Comparison of ENCODE assay signal across 20 cellular contexts in the genomic region with DNA sequence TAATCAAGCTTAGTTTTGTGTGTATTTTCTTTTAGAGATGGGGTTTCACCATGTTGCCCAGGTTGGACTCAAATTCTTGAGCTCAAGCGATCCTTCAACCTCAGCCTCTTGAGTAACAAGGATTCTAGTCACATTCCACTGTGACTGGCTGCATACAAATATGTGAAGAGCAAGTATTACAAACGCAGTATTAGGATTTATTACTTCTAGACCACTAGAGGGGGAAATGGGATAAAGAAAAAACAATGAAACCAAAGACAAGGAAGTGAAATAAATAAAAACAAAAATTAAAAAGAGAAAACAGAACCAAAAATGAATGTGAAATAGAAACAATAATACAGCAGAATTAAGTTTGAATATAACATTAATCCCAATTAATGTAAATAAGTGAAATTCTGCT.
DNase-seq lines count a peak whose midpoint lies in the region; ATAC-seq and TF ChIP-seq lines count a peak whose summit lies in the region.
"Had no signal": no experiment of that assay in that cellular context is flagged by ENCODE, and none has a peak within 500 bp of the region (broad histone marks: within the 10 kb centered on the region; RNA-seq: fewer than 3 reads in every experiment).

No MANE protein-coding gene starts in this region.

- H3K27ac ChIP-seq in heart right ventricle: no peak overlapping the region
- no peak overlapping the region for H3K27ac ChIP-seq in right cardiac atrium (ENCODE audit: low read length)
- no peak overlapping the region for H3K27ac ChIP-seq in upper lobe of right lung
- H3K27ac ChIP-seq: BLaER1, gastrocnemius medialis, SK-N-MC had no signal

- H3K4me3 ChIP-seq in heart right ventricle (no peak overlapping the region), right cardiac atrium (ENCODE audit: low read length) (no peak overlapping the region), upper lobe of right lung (no peak overlapping the region)
- H3K4me3 ChIP-seq: BLaER1, gastrocnemius medialis, mucosa of descending colon, SK-N-MC had no signal

- H3K9me3 ChIP-seq in heart right ventricle (no peaks in the 10 kb centered on the region), right cardiac atrium (ENCODE audit: control insufficient read depth, low read length) (no peaks in the 10 kb centered on the region), upper lobe of right lung (no peaks in the 10 kb centered on the region)
- H3K9me3 ChIP-seq: BLaER1, gastrocnemius medialis had no signal

- peaks cover 54% of the 10 kb centered on the region for H3K9me3 Mint-ChIP-seq in chondrocyte (ENCODE audit: low read depth)

- H3K4me1 Mint-ChIP-seq in chondrocyte (ENCODE audit: low read depth): no peaks in the 10 kb centered on the region
- H3K4me1 Mint-ChIP-seq: IgD-negative memory B cell had no signal

- 40 to 49% methylated on average over 2 of the region's 2 CpGs for WGBS in heart right ventricle, 2 donors
- WGBS in right cardiac atrium: 31% methylated on average over 2 of the region's 2 CpGs

- no peak for ATAC-seq in heart right ventricle
- no peak for ATAC-seq in right cardiac atrium
- no peak for ATAC-seq in upper lobe of right lung
- no peak for ATAC-seq in HG03571 (IDR thresholded peaks at IDR 0.05; ENCODE audit: unreplicated experiment)
- ATAC-seq: gastrocnemius medialis; mucosa of descending colon; stimulated activated naive CD8-positive, alpha-beta T cell treated with anti-CD3 and anti-CD28 coated beads, Interleukin-15, Interleukin-2, amounts not matched to agents 100 U/mL and 50 U/mL, for 24 hours had no signal

- intact Hi-C loops in heart right ventricle (cut with DNase I): loop anchor here in 5 of 10 donors (5.0 to 10.0 kb wide), 2 partner anchors 321 to 323 kb away; no protein-coding TSS in a partner anchor
- intact Hi-C loops in right cardiac atrium (cut with DNase I): loop anchor here in 1 of 4 donors (10.0 kb wide), 1 partner anchor 321 kb away; no protein-coding TSS in a partner anchor
- intact Hi-C loops in upper lobe of right lung (cut with DNase I): no loop called here

- no peaks in the 10 kb centered on the region for H3K27me3 Mint-ChIP-seq in chondrocyte (ENCODE audit: low read depth)
- H3K27me3 Mint-ChIP-seq: activated T-cell treated with anti-CD3 and anti-CD28 coated beads, Interleukin-2, amount 50 U/mL, for 24 hours; IgD-negative memory B cell had no signal

- H3K4me3 Mint-ChIP-seq in chondrocyte (ENCODE audit: unreplicated experiment): no peak overlapping the region
- H3K4me3 Mint-ChIP-seq: activated T-cell treated with anti-CD3 and anti-CD28 coated beads, Interleukin-2, amount 50 U/mL, for 24 hours; IgD-negative memory B cell had no signal

- H3K4me1 ChIP-seq in heart right ventricle (no peaks in the 10 kb centered on the region), right cardiac atrium (ENCODE audit: control insufficient read depth, insufficient read depth, low read length) (no peaks in the 10 kb centered on the region), upper lobe of right lung (no peaks in the 10 kb centered on the region)
- H3K4me1 ChIP-seq: gastrocnemius medialis had no signal

- no peaks in the 10 kb centered on the region for H3K36me3 Mint-ChIP-seq in chondrocyte (ENCODE audit: low read depth)
- H3K36me3 Mint-ChIP-seq: IgD-negative memory B cell had no signal

- DNase-seq in heart right ventricle (no peak), right cardiac atrium (no peak), NCI-H82 treated with DMSO at 0.1 percent for 48 hours (lab: John Stamatoyannopoulos, UW; ENCODE audit: unreplicated experiment) (peak; percentile 19), chondrocyte (ENCODE audit: low spot score) (no peak), upper lobe of right lung (no peak), COLO829 (ENCODE audit: low spot score) (no peak), NCI-H1436 (lab: John Stamatoyannopoulos, UW) (no peak)
- DNase-seq: activated CD4-positive, CD25-positive, alpha-beta regulatory T cell; activated T-cell treated with anti-CD3 and anti-CD28 coated beads, Interleukin-2, amount 50 U/mL, for 24 hours; amniotic stem cell; dermis blood vessel endothelial cell; gastrocnemius medialis; GF-D8; mucosa of descending colon; retina; stimulated activated naive CD8-positive, alpha-beta T cell treated with anti-CD3 and anti-CD28 coated beads, Interleukin-15, Interleukin-2, amounts not matched to agents 100 U/mL and 50 U/mL, for 24 hours had no signal

- no peaks in the 10 kb centered on the region for H3K36me3 ChIP-seq in heart right ventricle
- H3K36me3 ChIP-seq in upper lobe of right lung: no peaks in the 10 kb centered on the region
- H3K36me3 ChIP-seq: BLaER1, gastrocnemius medialis had no signal

- peaks cover 0 to 17% (median 0%) of the 10 kb centered on the region in 7 donors for H3K27me3 ChIP-seq in heart right ventricle
- no peaks in the 10 kb centered on the region for H3K27me3 ChIP-seq in right cardiac atrium (ENCODE audit: control insufficient read depth, insufficient read depth)
- no peaks in the 10 kb centered on the region for H3K27me3 ChIP-seq in upper lobe of right lung
- H3K27me3 ChIP-seq: BLaER1, gastrocnemius medialis had no signal

- H3K27ac Mint-ChIP-seq in chondrocyte (ENCODE audit: unreplicated experiment): no peak overlapping the region
- H3K27ac Mint-ChIP-seq: activated T-cell treated with anti-CD3 and anti-CD28 coated beads, Interleukin-2, amount 50 U/mL, for 24 hours; IgD-negative memory B cell had no signal

- TF ChIP-seq CTCF in heart right ventricle (IDR thresholded peaks at IDR 0.05): peak in 7 of 9 donors; percentile 15 to 53 (median 35)
- peak; percentile 45 for TF ChIP-seq CTCF in chondrocyte (IDR thresholded peaks at IDR 0.05)
- TF ChIP-seq CTCF in upper lobe of right lung (IDR thresholded peaks at IDR 0.05): peak; percentile 12
